In the genomic region with DNA sequence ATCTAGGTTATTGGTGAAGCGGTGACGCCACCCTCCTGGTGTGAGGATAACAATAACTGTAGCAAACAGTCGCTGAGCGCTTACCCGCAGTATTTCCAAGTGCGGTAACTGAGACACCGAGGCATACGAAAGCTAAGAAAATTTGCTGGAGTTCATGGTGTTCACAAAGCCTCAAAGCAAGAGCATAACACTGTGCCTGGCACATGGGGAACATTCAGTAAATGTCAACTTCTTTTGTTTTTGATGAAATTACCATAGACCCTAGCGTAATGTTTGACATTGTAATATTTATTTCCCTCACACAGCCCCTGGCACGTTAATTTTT, we compare ENCODE assay signal across 9 cellular contexts. TPM values are rescaled to one million over a fixed set of nuclear protein-coding genes. Genes with fewer than 3 reads are reported as not detected.
A peak's percentile ranks its signal among the peaks of the same experiment; 100 is the strongest.
DNase-seq lines count a peak whose midpoint lies in the region; ATAC-seq and TF ChIP-seq lines count a peak whose summit lies in the region.
"Had no signal": no experiment of that assay in that cellular context is flagged by ENCODE, and none has a peak within 500 bp of the region (broad histone marks: within the 10 kb centered on the region; RNA-seq: fewer than 3 reads in every experiment).

No MANE protein-coding gene starts in this region.

- peak overlapping the region; percentile 64 for H3K4me3 ChIP-seq in CD8-positive, alpha-beta T cell (ENCODE audit: low read depth, low read length)
- H3K4me3 ChIP-seq in PC-9 (peak overlapping the region; percentile 63), epithelial cell of esophagus (ENCODE audit: low read length) (peak overlapping the region; percentile 79), neutrophil (ENCODE audit: low read depth in 1 of 2, low read length in 1 of 2) (peak overlapping the region; percentile 94)

- H3K4me2 ChIP-seq in PC-9, result peak overlapping the region; percentile 94

- H3K79me2 ChIP-seq in PC-9 (ENCODE audit: low read depth), result peaks cover 30% of the 10 kb centered on the region

- H3K36me3 ChIP-seq in CD8-positive, alpha-beta T cell (ENCODE audit: insufficient read depth, low read length), result no peaks in the 10 kb centered on the region
- peaks cover 13% of the 10 kb centered on the region; the same call in 1 of the 2 replicates for H3K36me3 ChIP-seq in PC-9 (ENCODE audit: low read depth)
- H3K36me3 ChIP-seq in neutrophil, result peaks cover 3% of the 10 kb centered on the region

- H3K36me3 Mint-ChIP-seq in CD8-positive, alpha-beta T cell, result peaks cover 16% of the 10 kb centered on the region

- TSS peak; percentile 82 for BruUV-seq in PC-9 (replicated peaks; lab: Mats Ljungman, UMichigan)

- H3K4me1 Mint-ChIP-seq in CD8-positive, alpha-beta T cell (ENCODE audit: low read depth), result peaks cover 29% of the 10 kb centered on the region

- no peak for DNase-seq in CD8-positive, alpha-beta T cell
- DNase-seq in PC-9 (no peak), epithelial cell of esophagus (ENCODE audit: low read depth) (no peak), NCI-H446 (lab: John Stamatoyannopoulos, UW) (no peak), NCI-H2029 (lab: John Stamatoyannopoulos, UW) (no peak), NCI-H1694 (lab: John Stamatoyannopoulos, UW) (no peak), NCI-H226 (no peak)

- POLR2A ChIA-PET in CD8-positive, alpha-beta T cell (lab: Charles Lee), result interaction anchor here (1.3 to 1.6 kb wide), 2 partner anchors 10 to 30 kb away, joined by 3 to 4 read pairs; no protein-coding TSS in a partner anchor
- POLR2A ChIA-PET in PC-9 (lab: Charles Lee; ENCODE audit: unreplicated experiment), result no interaction called here

- H3K27me3 Mint-ChIP-seq in CD8-positive, alpha-beta T cell (ENCODE audit: low read depth), result peaks cover 3% of the 10 kb centered on the region

- no peak for ATAC-seq in CD8-positive, alpha-beta T cell

- peak overlapping the region; percentile 72 for H3K27ac ChIP-seq in CD8-positive, alpha-beta T cell (ENCODE audit: low read depth, low read length)
- peak overlapping the region; percentile 82 for H3K27ac ChIP-seq in PC-9
- peak overlapping the region; percentile 85 for H3K27ac ChIP-seq in neutrophil

- no peaks in the 10 kb centered on the region for H3K9me2 ChIP-seq in PC-9 (ENCODE audit: insufficient read depth)

- TF ChIP-seq CTCF in CD8-positive, alpha-beta T cell (IDR thresholded peaks at IDR 0.05), result no peak
- TF ChIP-seq CTCF in PC-9 (conservative IDR thresholded peaks at IDR 0.05) (no peak), epithelial cell of esophagus (IDR thresholded peaks at IDR 0.05; ENCODE audit: insufficient read depth, low read depth, low read length, missing control alignments) (no peak), neutrophil (IDR thresholded peaks at IDR 0.05) (no peak)

- H4K20me1 ChIP-seq in PC-9 (ENCODE audit: insufficient read depth), result no peaks in the 10 kb centered on the region

- H3K9me3 ChIP-seq in CD8-positive, alpha-beta T cell (ENCODE audit: low read length), result no peaks in the 10 kb centered on the region
- no peaks in the 10 kb centered on the region for H3K9me3 ChIP-seq in PC-9 (ENCODE audit: insufficient read depth, low read depth)
- H3K9me3 ChIP-seq in neutrophil, result no peaks in the 10 kb centered on the region

- H3F3A ChIP-seq in PC-9 (ENCODE audit: insufficient read depth, low read depth), result peaks cover 5% of the 10 kb centered on the region; the same call in 1 of the 2 replicates

- intact Hi-C loops in CD8-positive, alpha-beta T cell (cut with DNase I, micrococcal nuclease), result loop anchor here (1.0 to 10.0 kb wide), 2 partner anchors 110 to 536 kb away; a partner anchor contains a TSS
- intact Hi-C loops in PC-9 (cut with micrococcal nuclease; ENCODE audit: unreplicated experiment), result no loop called here

- peaks cover 15% of the 10 kb centered on the region for H3K4me1 ChIP-seq in CD8-positive, alpha-beta T cell (ENCODE audit: insufficient read depth, low read length)
- H3K4me1 ChIP-seq in PC-9 (replicated peaks; ENCODE audit: insufficient read depth) (peaks cover 16% of the 10 kb centered on the region), neutrophil (ENCODE audit: control insufficient read depth in 1 of 2, insufficient read depth in 1 of 2, low read depth in 1 of 2, low read length in 1 of 2) (peaks cover 16 to 19% of the 10 kb centered on the region in 2 experiments)

- CTCF ChIA-PET in CD8-positive, alpha-beta T cell (lab: Charles Lee), result no interaction called here
- CTCF ChIA-PET in PC-9 (lab: Charles Lee), result no interaction called here

- H3K9me3 Mint-ChIP-seq in CD8-positive, alpha-beta T cell, result no peaks in the 10 kb centered on the region

- H3K27me3 ChIP-seq in CD8-positive, alpha-beta T cell (ENCODE audit: insufficient read depth, low read length), result no peaks in the 10 kb centered on the region
- H3K27me3 ChIP-seq in PC-9 (ENCODE audit: insufficient read depth, low read depth) (no peaks in the 10 kb centered on the region), neutrophil (no peaks in the 10 kb centered on the region)

- H3K27ac Mint-ChIP-seq in CD8-positive, alpha-beta T cell, result peak overlapping the region; percentile 95

- peak overlapping the region; percentile 85 for H2AFZ ChIP-seq in PC-9

- peak overlapping the region; percentile 90 for H3K4me3 Mint-ChIP-seq in CD8-positive, alpha-beta T cell

RNA-seq across cellular contexts. Expression of a gene that starts 0.8 kb away (rescaled TPM):
- 10 to 100 TPM; 24.5 to 27.5 TPM for total RNA-seq in CD8-positive, alpha-beta T cell
- 23.5 and 30.5 TPM in 2 replicates for total RNA-seq in PC-9 (2021)

RNA-seq across cellular contexts. Expression of a gene that starts 12.1 kb away (rescaled TPM):
- total RNA-seq in CD8-positive, alpha-beta T cell, result 1 to 10 TPM; 3.3 to 4.3 TPM
- not detected in 2 replicates for total RNA-seq in PC-9 (2021)
- total RNA-seq: pulmonary artery endothelial cell had no signal
